ENCODE assay signal across 16 cellular contexts in genomic region chr9:68690088-68690487, GRCh38. TPM values are rescaled to one million over a fixed set of nuclear protein-coding genes. Genes with fewer than 3 reads are reported as not detected.
DNase-seq lines count a peak whose midpoint lies in the region; FAIRE-seq and TF ChIP-seq lines count a peak whose summit lies in the region.
"Had no signal": no experiment of that assay in that cellular context is flagged by ENCODE, and none has a peak within 500 bp of the region (broad histone marks: within the 10 kb centered on the region; RNA-seq: fewer than 3 reads in every experiment).

No MANE protein-coding gene starts in this region.

- 72% methylated on average over 6 of the region's 6 CpGs; no CpG with 5 or more reads in 1 of the 2 experiments for WGBS in H1 (ENCODE audit: extremely low coverage in 1 of 2, insufficient coverage in 1 of 2, insufficient read length in 1 of 2, insufficient replicate concordance in 2 of 2, low coverage in 1 of 2, low lambda C conversion rate in 2 of 2, missing lambda C conversion rate in 1 of 2), 2 experiments
- 9 to 38% (median 35%) methylated on average over 6 of the region's 6 CpGs for WGBS in small intestine, 3 donors
- 31% methylated on average over 6 of the region's 6 CpGs for WGBS in suprapubic skin

- H2AFZ ChIP-seq in H1 (ENCODE audit: low read length), result no peak overlapping the region

- TF ChIP-seq CTCF in H1 (IDR thresholded peaks at IDR 0.05; ENCODE audit: control extremely low read depth in 1 of 3, insufficient read depth in 1 of 3, low read depth in 1 of 3, low read length in 3 of 3) (no peak), suprapubic skin (IDR thresholded peaks at IDR 0.05) (no peak)

- H3K4me3 ChIP-seq in MG63 (no peak overlapping the region), H1 (ENCODE audit: extremely low read depth in 1 of 4, insufficient read depth in 2 of 4, low read depth in 3 of 4, low read length in 4 of 4) (no peak overlapping the region), small intestine (ENCODE audit: low read depth in 1 of 2, low read length in 2 of 2) (no peak overlapping the region), suprapubic skin (no peak overlapping the region)

- no peaks in the 10 kb centered on the region for H3K79me1 ChIP-seq in H1 (ENCODE audit: low read depth, low read length)

- H4K8ac ChIP-seq in H1 (ENCODE audit: extremely low read depth, insufficient read depth, low read length), result no peak overlapping the region

- DNase-seq in MG63 (peak; percentile 63), H1 (ENCODE audit: low read depth in 1 of 2, low spot score in 2 of 2) (no peak), islet precursor cell (peak; percentile 61), small intestine (peak; percentile 91), suprapubic skin (ENCODE audit: low spot score in 2 of 2) (no peak), anterior cingulate cortex (lab: John Stamatoyannopoulos, UW) (no peak)
- DNase-seq in activated T-cell treated with anti-CD3 and anti-CD28 coated beads, Interleukin-2, amount 50 U/mL, for 48 hours, result no peak
- no peak for DNase-seq in stimulated activated CD4-positive, alpha-beta T cell treated with anti-CD3 and anti-CD28 coated beads, Interleukin-1b, Interleukin-23, amount 100 ng/mL, for 48 hours
- DNase-seq: activated CD4-positive, alpha-beta memory T cell treated with anti-CD3 and anti-CD28 coated beads, Interleukin-2, amount 10 ng/mL, durations not matched to agents 7 days and 5 days; activated effector memory CD4-positive, alpha-beta T cell treated with anti-CD3 and anti-CD28 coated beads, Interleukin-2, amount 50 U/mL, for 16 hours; central memory CD4-positive, alpha-beta T cell; foreskin keratinocyte; Karpas-422; nucleus accumbens; T-helper 17 cell had no signal

- H3K27me3 ChIP-seq in MG63 (no peaks in the 10 kb centered on the region), H1 (replicated peaks in 1 of 4; ENCODE audit: control insufficient read depth in 3 of 4, extremely low read depth in 1 of 4, insufficient read depth in 3 of 4, low read length in 3 of 4) (no peaks in the 10 kb centered on the region), small intestine (ENCODE audit: control insufficient read depth in 2 of 2, insufficient read depth in 2 of 2, low read length in 2 of 2) (no peaks in the 10 kb centered on the region), suprapubic skin (no peaks in the 10 kb centered on the region)
- H3K27me3 ChIP-seq: foreskin keratinocyte had no signal

- FAIRE-seq in H1 (lab: Jason Lieb, UNC) (peak; percentile 7), small intestine (lab: Jason Lieb, UNC) (no peak)

- H2BK5ac ChIP-seq in H1 (ENCODE audit: low read depth, low read length), result no peak overlapping the region

- H4K5ac ChIP-seq in H1 (ENCODE audit: insufficient read length, low read depth, low read length), result no peak overlapping the region

- no peak overlapping the region for H3K4ac ChIP-seq in H1 (replicated peaks; ENCODE audit: insufficient read length, low read depth, low read length)

- no peak overlapping the region for H3K18ac ChIP-seq in H1 (ENCODE audit: extremely low read depth, low read length)

- no peak overlapping the region for H2BK20ac ChIP-seq in H1 (ENCODE audit: low read length)

- H3K27ac ChIP-seq in H1 (ENCODE audit: low read depth, low read length) (no peak overlapping the region), small intestine (ENCODE audit: low read depth in 1 of 2, low read length in 1 of 2) (no peak overlapping the region), suprapubic skin (no peak overlapping the region)
- H3K27ac ChIP-seq: foreskin keratinocyte had no signal

- H3K79me2 ChIP-seq in H1 (ENCODE audit: control insufficient read depth in 1 of 2, insufficient read depth in 2 of 2, low read length in 2 of 2), result no peaks in the 10 kb centered on the region

- H3K9me3 ChIP-seq in MG63 (no peaks in the 10 kb centered on the region), H1 (ENCODE audit: insufficient read depth in 2 of 2, low read depth in 1 of 2, low read length in 1 of 2) (no peaks in the 10 kb centered on the region), small intestine (ENCODE audit: control insufficient read depth, low read depth) (no peaks in the 10 kb centered on the region), suprapubic skin (no peaks in the 10 kb centered on the region)

- H2BK15ac ChIP-seq in H1 (ENCODE audit: low read length), result no peak overlapping the region

- H2BK120ac ChIP-seq in H1 (replicated peaks; ENCODE audit: low read depth, low read length), result no peak overlapping the region

- H3K36me3 ChIP-seq in MG63, result no peaks in the 10 kb centered on the region
- H3K36me3 ChIP-seq in H1 (ENCODE audit: control insufficient read depth in 2 of 4, insufficient read depth in 4 of 4, low read length in 3 of 4), result no peaks in the 10 kb centered on the region
- no peaks in the 10 kb centered on the region for H3K36me3 ChIP-seq in small intestine (ENCODE audit: control insufficient read depth in 2 of 2, insufficient read depth in 2 of 2, low read length in 2 of 2)
- no peaks in the 10 kb centered on the region for H3K36me3 ChIP-seq in suprapubic skin

- no peak for TF ChIP-seq RAD21 in H1 (IDR thresholded peaks at IDR 0.05 in 1 of 2, conservative IDR thresholded peaks at IDR 0.05 in 1 of 2; ENCODE audit: low read depth in 2 of 2, low read length in 2 of 2)

- no peak overlapping the region for H3K14ac ChIP-seq in H1 (ENCODE audit: insufficient read length)

- TF ChIP-seq EP300 in H1 (IDR thresholded peaks at IDR 0.05; ENCODE audit: borderline replicate concordance in 1 of 2, low read depth in 2 of 2, low read length in 2 of 2) (no peak), suprapubic skin (IDR thresholded peaks at IDR 0.05) (no peak)

- CTCF ChIA-PET in H1 (lab: Charles Lee; ENCODE audit: partially characterized antibody), result interaction anchor here (0.7 to 1.0 kb wide), 2 partner anchors 22 to 107 kb away, joined by 3 to 4 read pairs; no protein-coding TSS in a partner anchor

- H3K23ac ChIP-seq in H1 (ENCODE audit: insufficient read length), result no peak overlapping the region

- 0 out of 7 replicates have a peak, but pooled peaks cover 0 to 2% (median 0%) of the 10 kb centered on the region in 4 experiments for H3K4me1 ChIP-seq in H1 (replicated peaks in 1 of 4; ENCODE audit: control insufficient read depth in 3 of 4, insufficient read depth in 4 of 4, low read length in 3 of 4)
- H3K4me1 ChIP-seq in small intestine (ENCODE audit: control insufficient read depth in 2 of 2, insufficient read depth in 1 of 2, low read depth in 1 of 2, low read length in 1 of 2), result no peaks in the 10 kb centered on the region
- H3K4me1 ChIP-seq in suprapubic skin, result no peaks in the 10 kb centered on the region
- H3K4me1 ChIP-seq: foreskin keratinocyte had no signal

- no peaks in the 10 kb centered on the region; the same call in 1 of the 2 replicates for H3K23me2 ChIP-seq in H1 (ENCODE audit: low read depth, low read length)

- no peak overlapping the region; the same call in 1 of the 2 replicates for H2BK12ac ChIP-seq in H1 (ENCODE audit: low read depth, low read length)

- no peak overlapping the region for H3K4me2 ChIP-seq in H1 (ENCODE audit: insufficient read depth in 1 of 2, low read depth in 2 of 2, low read length in 2 of 2)

- TF ChIP-seq POLR2A in H1 (IDR thresholded peaks at IDR 0.05; ENCODE audit: control extremely low read depth in 1 of 2, low read depth in 2 of 2, low read length in 2 of 2) (no peak), suprapubic skin (IDR thresholded peaks at IDR 0.05) (no peak)

- H4K20me1 ChIP-seq in H1 (replicated peaks in 1 of 2; ENCODE audit: control insufficient read depth in 1 of 2, insufficient read depth in 2 of 2, low read length in 2 of 2), result no peaks in the 10 kb centered on the region

- H4K91ac ChIP-seq in H1 (replicated peaks; ENCODE audit: insufficient read length, low read length), result no peak overlapping the region

- POLR2A ChIA-PET in H1 (lab: Charles Lee; ENCODE audit: partially characterized antibody), result interaction anchor here (0.7 kb wide), 1 partner anchor 15 kb away, joined by 3 read pairs; no protein-coding TSS in a partner anchor

- H3K9ac ChIP-seq in H1 (replicated peaks in 1 of 4; ENCODE audit: extremely low read depth in 1 of 4, low read depth in 3 of 4, low read length in 3 of 4), result no peak overlapping the region

- no peak overlapping the region for H2AK5ac ChIP-seq in H1 (ENCODE audit: low read depth, low read length)

- H3K56ac ChIP-seq in H1 (replicated peaks; ENCODE audit: insufficient read length, low read depth, low read length), result no peak overlapping the region

TF ChIP-seq in H1, 55 proteins besides CTCF, POLR2A, EP300 and RAD21 (continues in another document):
- TF ChIP-seq, protein P1, sequence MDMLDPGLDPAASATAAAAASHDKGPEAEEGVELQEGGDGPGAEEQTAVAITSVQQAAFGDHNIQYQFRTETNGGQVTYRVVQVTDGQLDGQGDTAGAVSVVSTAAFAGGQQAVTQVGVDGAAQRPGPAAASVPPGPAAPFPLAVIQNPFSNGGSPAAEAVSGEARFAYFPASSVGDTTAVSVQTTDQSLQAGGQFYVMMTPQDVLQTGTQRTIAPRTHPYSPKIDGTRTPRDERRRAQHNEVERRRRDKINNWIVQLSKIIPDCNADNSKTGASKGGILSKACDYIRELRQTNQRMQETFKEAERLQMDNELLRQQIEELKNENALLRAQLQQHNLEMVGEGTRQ (IDR thresholded peaks at IDR 0.05; ENCODE audit: low read length), result 0 out of 2 replicates have a peak, but pooled peaks have one; percentile 24
- TF ChIP-seq SP1 (IDR thresholded peaks at IDR 0.05; ENCODE audit: low read depth, low read length), result no peak
- TF ChIP-seq SRF (IDR thresholded peaks at IDR 0.05; ENCODE audit: low read depth, low read length), result no peak
- TF ChIP-seq CBX8 (IDR thresholded peaks at IDR 0.05; ENCODE audit: borderline replicate concordance, low read depth, low read length), result no peak
- TF ChIP-seq JUND (IDR thresholded peaks at IDR 0.05; ENCODE audit: low read length), result peak; percentile 35; the same call in 1 of the 2 replicates
- no peak for TF ChIP-seq GABPA (IDR thresholded peaks at IDR 0.05; ENCODE audit: borderline replicate concordance, insufficient read depth, low read length)

RNA-seq across cellular contexts. Expression of gene PIP5K1B, which starts 15.0 kb away (rescaled TPM):
- total RNA-seq in MG63 (2014; rRNA removed; shearing (Covaris generic); ENCODE audit: low replicate concordance), result not detected in 2 replicates
- 6.1 and 7.7 TPM in 2 replicates for total RNA-seq in H1 (2021; fragmentation: NEBNext Ultra II Directional; extraction: Animal tissue kit (Norgen Biotek cat#: 25700))
- 2.2 and 4.7 TPM in 2 replicates for polyA plus RNA-seq in H1 (2011; rRNA removed)
- polyA plus RNA-seq in H1 (2011; cell fraction: cytosol; rRNA removed), result 2.8 TPM
- polyA plus RNA-seq in H1 (2011; cell fraction: nucleus; rRNA removed), result 2.0 TPM
- polyA plus RNA-seq in H1 (2012, experiment 1 of 2), result 4.3 to 5.1 TPM (median 4.6 TPM) in 4 replicates
- polyA plus RNA-seq in H1 (2012, experiment 2 of 2), result 0.83 TPM
- 3.8 TPM for polyA plus RNA-seq in H1 (2013, experiment 1 of 2)
- polyA plus RNA-seq in H1 (2013, experiment 2 of 2), result 3.8 TPM
- 6.0 and 10.8 TPM in 2 replicates for polyA minus RNA-seq in H1 (2011; rRNA and poly(A)+ RNA removed)
- 2.8 TPM for polyA minus RNA-seq in H1 (2011; cell fraction: cytosol; rRNA and poly(A)+ RNA removed)
- 19.7 TPM for polyA minus RNA-seq in H1 (2011; cell fraction: nucleus; rRNA and poly(A)+ RNA removed)
- 10 to 100 TPM; 28.8 to 54.0 (median 45.4) TPM for polyA plus RNA-seq in small intestine
- total RNA-seq in suprapubic skin, result 1 to 10 TPM; 1.7 to 7.8 (median 3.4) TPM
- polyA plus RNA-seq: BJ, foreskin keratinocyte had no signal

Comparison
In these comparisons a context has a peak if more than half of its experiments do, and no peak if none do; other contexts are left out.
1. DNase-seq: peak in MG63 (single experiment), islet precursor cell (single experiment) and small intestine (single experiment); none in H1 (0 of 2), suprapubic skin (0 of 2), activated T-cell treated with anti-CD3 and anti-CD28 coated beads, Interleukin-2, amount 50 U/mL, for 48 hours (0 of 2), stimulated activated CD4-positive, alpha-beta T cell treated with anti-CD3 and anti-CD28 coated beads, Interleukin-1b, Interleukin-23, amount 100 ng/mL, for 48 hours (single experiment) and anterior cingulate cortex (0 of 58).